1 cellular context compared by ENCODE assay signal in genomic region chrX:41116948-41117347, GRCh38.
TF ChIP-seq lines count a peak whose summit lies in the region.

No MANE protein-coding gene starts in this region.

TF ChIP-seq in GM12878, 131 proteins besides CTCF, POLR2A, EP300 and RAD21 (continued from another document and continues in another):
- peak in 1 of 2 experiments; percentile 35; a peak in 1 of 4 replicates for TF ChIP-seq ETV6 (conservative IDR thresholded peaks at IDR 0.05 in 1 of 2, IDR thresholded peaks at IDR 0.05 in 1 of 2; ENCODE audit: borderline replicate concordance in 1 of 2, low read depth in 1 of 2)
- TF ChIP-seq, protein P1, sequence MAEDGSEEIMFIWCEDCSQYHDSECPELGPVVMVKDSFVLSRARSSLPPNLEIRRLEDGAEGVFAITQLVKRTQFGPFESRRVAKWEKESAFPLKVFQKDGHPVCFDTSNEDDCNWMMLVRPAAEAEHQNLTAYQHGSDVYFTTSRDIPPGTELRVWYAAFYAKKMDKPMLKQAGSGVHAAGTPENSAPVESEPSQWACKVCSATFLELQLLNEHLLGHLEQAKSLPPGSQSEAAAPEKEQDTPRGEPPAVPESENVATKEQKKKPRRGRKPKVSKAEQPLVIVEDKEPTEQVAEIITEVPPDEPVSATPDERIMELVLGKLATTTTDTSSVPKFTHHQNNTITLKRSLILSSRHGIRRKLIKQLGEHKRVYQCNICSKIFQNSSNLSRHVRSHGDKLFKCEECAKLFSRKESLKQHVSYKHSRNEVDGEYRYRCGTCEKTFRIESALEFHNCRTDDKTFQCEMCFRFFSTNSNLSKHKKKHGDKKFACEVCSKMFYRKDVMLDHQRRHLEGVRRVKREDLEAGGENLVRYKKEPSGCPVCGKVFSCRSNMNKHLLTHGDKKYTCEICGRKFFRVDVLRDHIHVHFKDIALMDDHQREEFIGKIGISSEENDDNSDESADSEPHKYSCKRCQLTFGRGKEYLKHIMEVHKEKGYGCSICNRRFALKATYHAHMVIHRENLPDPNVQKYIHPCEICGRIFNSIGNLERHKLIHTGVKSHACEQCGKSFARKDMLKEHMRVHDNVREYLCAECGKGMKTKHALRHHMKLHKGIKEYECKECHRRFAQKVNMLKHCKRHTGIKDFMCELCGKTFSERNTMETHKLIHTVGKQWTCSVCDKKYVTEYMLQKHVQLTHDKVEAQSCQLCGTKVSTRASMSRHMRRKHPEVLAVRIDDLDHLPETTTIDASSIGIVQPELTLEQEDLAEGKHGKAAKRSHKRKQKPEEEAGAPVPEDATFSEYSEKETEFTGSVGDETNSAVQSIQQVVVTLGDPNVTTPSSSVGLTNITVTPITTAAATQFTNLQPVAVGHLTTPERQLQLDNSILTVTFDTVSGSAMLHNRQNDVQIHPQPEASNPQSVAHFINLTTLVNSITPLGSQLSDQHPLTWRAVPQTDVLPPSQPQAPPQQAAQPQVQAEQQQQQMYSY (CRISPR knock-in tag; IDR thresholded peaks at IDR 0.05), result no peak
- TF ChIP-seq, protein P2, sequence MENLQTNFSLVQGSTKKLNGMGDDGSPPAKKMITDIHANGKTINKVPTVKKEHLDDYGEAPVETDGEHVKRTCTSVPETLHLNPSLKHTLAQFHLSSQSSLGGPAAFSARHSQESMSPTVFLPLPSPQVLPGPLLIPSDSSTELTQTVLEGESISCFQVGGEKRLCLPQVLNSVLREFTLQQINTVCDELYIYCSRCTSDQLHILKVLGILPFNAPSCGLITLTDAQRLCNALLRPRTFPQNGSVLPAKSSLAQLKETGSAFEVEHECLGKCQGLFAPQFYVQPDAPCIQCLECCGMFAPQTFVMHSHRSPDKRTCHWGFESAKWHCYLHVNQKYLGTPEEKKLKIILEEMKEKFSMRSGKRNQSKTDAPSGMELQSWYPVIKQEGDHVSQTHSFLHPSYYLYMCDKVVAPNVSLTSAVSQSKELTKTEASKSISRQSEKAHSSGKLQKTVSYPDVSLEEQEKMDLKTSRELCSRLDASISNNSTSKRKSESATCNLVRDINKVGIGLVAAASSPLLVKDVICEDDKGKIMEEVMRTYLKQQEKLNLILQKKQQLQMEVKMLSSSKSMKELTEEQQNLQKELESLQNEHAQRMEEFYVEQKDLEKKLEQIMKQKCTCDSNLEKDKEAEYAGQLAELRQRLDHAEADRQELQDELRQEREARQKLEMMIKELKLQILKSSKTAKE (IDR thresholded peaks at IDR 0.05; ENCODE audit: low read depth, poor library complexity, severe bottlenecking), result peak; percentile 71
- no peak for TF ChIP-seq JUND (IDR thresholded peaks at IDR 0.05; ENCODE audit: low read depth, low read length)
- TF ChIP-seq ELK1 (IDR thresholded peaks at IDR 0.05; ENCODE audit: low read depth, low read length), result no peak
- TF ChIP-seq SMARCA5 (IDR thresholded peaks at IDR 0.05), result no peak
- TF ChIP-seq NRF1 (conservative IDR thresholded peaks at IDR 0.05; ENCODE audit: low read depth, low read length), result no peak
- no peak for TF ChIP-seq GABPA (IDR thresholded peaks at IDR 0.05; ENCODE audit: low read depth)
- 0 out of 2 replicates have a peak, but pooled peaks have one; percentile 41 for TF ChIP-seq POLR2AphosphoS5 (IDR thresholded peaks at IDR 0.05; ENCODE audit: low read length)
- TF ChIP-seq SIX5 (IDR thresholded peaks at IDR 0.05; ENCODE audit: low read depth, low read length, severe bottlenecking), result no peak
- TF ChIP-seq MEF2B (IDR thresholded peaks at IDR 0.05; ENCODE audit: partially characterized antibody, poor library complexity, severe bottlenecking), result no peak
- no peak for TF ChIP-seq IRF5 (IDR thresholded peaks at IDR 0.05; ENCODE audit: borderline replicate concordance)
- no peak for TF ChIP-seq CHD2 (IDR thresholded peaks at IDR 0.05; ENCODE audit: borderline replicate concordance, low read depth, low read length)
- TF ChIP-seq ZNF24 (IDR thresholded peaks at IDR 0.05), result no peak
- no peak for TF ChIP-seq CEBPB (IDR thresholded peaks at IDR 0.05; ENCODE audit: borderline replicate concordance in 1 of 2, low read depth in 2 of 2, low read length in 2 of 2)
- TF ChIP-seq CHD1 (IDR thresholded peaks at IDR 0.05; ENCODE audit: low read depth, low read length), result no peak
- TF ChIP-seq, protein P3, sequence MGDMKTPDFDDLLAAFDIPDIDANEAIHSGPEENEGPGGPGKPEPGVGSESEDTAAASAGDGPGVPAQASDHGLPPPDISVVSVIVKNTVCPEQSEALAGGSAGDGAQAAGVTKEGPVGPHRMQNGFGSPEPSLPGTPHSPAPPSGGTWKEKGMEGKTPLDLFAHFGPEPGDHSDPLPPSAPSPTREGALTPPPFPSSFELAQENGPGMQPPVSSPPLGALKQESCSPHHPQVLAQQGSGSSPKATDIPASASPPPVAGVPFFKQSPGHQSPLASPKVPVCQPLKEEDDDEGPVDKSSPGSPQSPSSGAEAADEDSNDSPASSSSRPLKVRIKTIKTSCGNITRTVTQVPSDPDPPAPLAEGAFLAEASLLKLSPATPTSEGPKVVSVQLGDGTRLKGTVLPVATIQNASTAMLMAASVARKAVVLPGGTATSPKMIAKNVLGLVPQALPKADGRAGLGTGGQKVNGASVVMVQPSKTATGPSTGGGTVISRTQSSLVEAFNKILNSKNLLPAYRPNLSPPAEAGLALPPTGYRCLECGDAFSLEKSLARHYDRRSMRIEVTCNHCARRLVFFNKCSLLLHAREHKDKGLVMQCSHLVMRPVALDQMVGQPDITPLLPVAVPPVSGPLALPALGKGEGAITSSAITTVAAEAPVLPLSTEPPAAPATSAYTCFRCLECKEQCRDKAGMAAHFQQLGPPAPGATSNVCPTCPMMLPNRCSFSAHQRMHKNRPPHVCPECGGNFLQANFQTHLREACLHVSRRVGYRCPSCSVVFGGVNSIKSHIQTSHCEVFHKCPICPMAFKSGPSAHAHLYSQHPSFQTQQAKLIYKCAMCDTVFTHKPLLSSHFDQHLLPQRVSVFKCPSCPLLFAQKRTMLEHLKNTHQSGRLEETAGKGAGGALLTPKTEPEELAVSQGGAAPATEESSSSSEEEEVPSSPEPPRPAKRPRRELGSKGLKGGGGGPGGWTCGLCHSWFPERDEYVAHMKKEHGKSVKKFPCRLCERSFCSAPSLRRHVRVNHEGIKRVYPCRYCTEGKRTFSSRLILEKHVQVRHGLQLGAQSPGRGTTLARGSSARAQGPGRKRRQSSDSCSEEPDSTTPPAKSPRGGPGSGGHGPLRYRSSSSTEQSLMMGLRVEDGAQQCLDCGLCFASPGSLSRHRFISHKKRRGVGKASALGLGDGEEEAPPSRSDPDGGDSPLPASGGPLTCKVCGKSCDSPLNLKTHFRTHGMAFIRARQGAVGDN (IDR thresholded peaks at IDR 0.05), result no peak
- peak; percentile 35; the same call in 1 of the 2 replicates for TF ChIP-seq DPF2 (IDR thresholded peaks at IDR 0.05)
- TF ChIP-seq, protein P4, sequence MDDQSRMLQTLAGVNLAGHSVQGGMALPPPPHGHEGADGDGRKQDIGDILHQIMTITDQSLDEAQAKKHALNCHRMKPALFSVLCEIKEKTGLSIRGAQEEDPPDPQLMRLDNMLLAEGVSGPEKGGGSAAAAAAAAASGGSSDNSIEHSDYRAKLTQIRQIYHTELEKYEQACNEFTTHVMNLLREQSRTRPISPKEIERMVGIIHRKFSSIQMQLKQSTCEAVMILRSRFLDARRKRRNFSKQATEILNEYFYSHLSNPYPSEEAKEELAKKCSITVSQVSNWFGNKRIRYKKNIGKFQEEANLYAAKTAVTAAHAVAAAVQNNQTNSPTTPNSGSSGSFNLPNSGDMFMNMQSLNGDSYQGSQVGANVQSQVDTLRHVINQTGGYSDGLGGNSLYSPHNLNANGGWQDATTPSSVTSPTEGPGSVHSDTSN (IDR thresholded peaks at IDR 0.05; ENCODE audit: insufficient replicate concordance, low read depth, low read length), result peak; percentile 73
- TF ChIP-seq, protein P5, sequence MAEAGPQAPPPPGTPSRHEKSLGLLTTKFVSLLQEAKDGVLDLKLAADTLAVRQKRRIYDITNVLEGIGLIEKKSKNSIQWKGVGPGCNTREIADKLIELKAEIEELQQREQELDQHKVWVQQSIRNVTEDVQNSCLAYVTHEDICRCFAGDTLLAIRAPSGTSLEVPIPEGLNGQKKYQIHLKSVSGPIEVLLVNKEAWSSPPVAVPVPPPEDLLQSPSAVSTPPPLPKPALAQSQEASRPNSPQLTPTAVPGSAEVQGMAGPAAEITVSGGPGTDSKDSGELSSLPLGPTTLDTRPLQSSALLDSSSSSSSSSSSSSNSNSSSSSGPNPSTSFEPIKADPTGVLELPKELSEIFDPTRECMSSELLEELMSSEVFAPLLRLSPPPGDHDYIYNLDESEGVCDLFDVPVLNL (IDR thresholded peaks at IDR 0.05; ENCODE audit: low read depth, low read length), result no peak
- TF ChIP-seq NFXL1 (IDR thresholded peaks at IDR 0.05; ENCODE audit: borderline replicate concordance), result no peak
- no peak for TF ChIP-seq SP1 (IDR thresholded peaks at IDR 0.05; ENCODE audit: low read depth, low read length)
- TF ChIP-seq IKZF1 (conservative IDR thresholded peaks at IDR 0.05), result no peak; the same call in 1 of the 2 replicates
- no peak for TF ChIP-seq PML (IDR thresholded peaks at IDR 0.05; ENCODE audit: low read length)
- TF ChIP-seq MLLT1 (IDR thresholded peaks at IDR 0.05), result peak; percentile 73; the same call in 1 of the 2 replicates
- TF ChIP-seq MEF2A (IDR thresholded peaks at IDR 0.05; ENCODE audit: insufficient read depth, low read depth, low read length), result no peak
- no peak for TF ChIP-seq E4F1 (IDR thresholded peaks at IDR 0.05; ENCODE audit: borderline replicate concordance, partially characterized antibody)
- peak; percentile 87 for TF ChIP-seq RUNX3 (IDR thresholded peaks at IDR 0.05; ENCODE audit: low read length)
- TF ChIP-seq IKZF2 (IDR thresholded peaks at IDR 0.05), result peak; percentile 62 to 73
- no peak for TF ChIP-seq ZNF622 (IDR thresholded peaks at IDR 0.05)
- TF ChIP-seq, protein P6, sequence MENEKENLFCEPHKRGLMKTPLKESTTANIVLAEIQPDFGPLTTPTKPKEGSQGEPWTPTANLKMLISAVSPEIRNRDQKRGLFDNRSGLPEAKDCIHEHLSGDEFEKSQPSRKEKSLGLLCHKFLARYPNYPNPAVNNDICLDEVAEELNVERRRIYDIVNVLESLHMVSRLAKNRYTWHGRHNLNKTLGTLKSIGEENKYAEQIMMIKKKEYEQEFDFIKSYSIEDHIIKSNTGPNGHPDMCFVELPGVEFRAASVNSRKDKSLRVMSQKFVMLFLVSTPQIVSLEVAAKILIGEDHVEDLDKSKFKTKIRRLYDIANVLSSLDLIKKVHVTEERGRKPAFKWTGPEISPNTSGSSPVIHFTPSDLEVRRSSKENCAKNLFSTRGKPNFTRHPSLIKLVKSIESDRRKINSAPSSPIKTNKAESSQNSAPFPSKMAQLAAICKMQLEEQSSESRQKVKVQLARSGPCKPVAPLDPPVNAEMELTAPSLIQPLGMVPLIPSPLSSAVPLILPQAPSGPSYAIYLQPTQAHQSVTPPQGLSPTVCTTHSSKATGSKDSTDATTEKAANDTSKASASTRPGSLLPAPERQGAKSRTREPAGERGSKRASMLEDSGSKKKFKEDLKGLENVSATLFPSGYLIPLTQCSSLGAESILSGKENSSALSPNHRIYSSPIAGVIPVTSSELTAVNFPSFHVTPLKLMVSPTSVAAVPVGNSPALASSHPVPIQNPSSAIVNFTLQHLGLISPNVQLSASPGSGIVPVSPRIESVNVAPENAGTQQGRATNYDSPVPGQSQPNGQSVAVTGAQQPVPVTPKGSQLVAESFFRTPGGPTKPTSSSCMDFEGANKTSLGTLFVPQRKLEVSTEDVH (IDR thresholded peaks at IDR 0.05; ENCODE audit: low read depth, partially characterized antibody), result no peak
